ENCODE assay signal across 16 cellular contexts in genomic region chr4:40369437-40370278, GRCh38. TPM values are rescaled to one million over a fixed set of nuclear protein-coding genes. Genes with fewer than 3 reads are reported as not detected.
A peak's percentile ranks its signal among the peaks of the same experiment; 100 is the strongest.
DNase-seq lines count a peak whose midpoint lies in the region; ATAC-seq, FAIRE-seq and TF ChIP-seq lines count a peak whose summit lies in the region.
"Had no signal": no experiment of that assay in that cellular context is flagged by ENCODE, and none has a peak within 500 bp of the region (broad histone marks: within the 10 kb centered on the region; RNA-seq: fewer than 3 reads in every experiment).

No MANE protein-coding gene starts in this region.

- SMC1A ChIA-PET in GM12878 (lab: Charles Lee; ENCODE audit: uncharacterized antibody, unreplicated experiment): interaction anchor here (0.7 to 2.7 kb wide), 8 partner anchors 8 to 350 kb away, joined by 3 to 15 read pairs (median 3); no protein-coding TSS in a partner anchor

- H3K79me2 ChIP-seq in GM12878 (ENCODE audit: control insufficient read depth, insufficient read depth, low read length): no peaks in the 10 kb centered on the region

- no peaks in the 10 kb centered on the region for H3K9me3 Mint-ChIP-seq in activated CD8-positive, alpha-beta T cell treated with anti-CD3 and anti-CD28 coated beads for 36 hours
- H3K9me3 Mint-ChIP-seq in activated CD8-positive, alpha-beta T cell treated with anti-CD3 and anti-CD28 coated beads, Interleukin-2, amount 10 ng/mL, durations not matched to agents 7 days and 5 days (ENCODE audit: insufficient read depth): no peaks in the 10 kb centered on the region
- no peaks in the 10 kb centered on the region for H3K9me3 Mint-ChIP-seq in natural killer cell treated with Interleukin-12 subunit alpha and Interleukin-12 subunit beta and Interleukin-15 and Interleukin-18, amount 100 ng/mL, for 72 hours

- no peak overlapping the region for H3K9ac ChIP-seq in GM12878 (ENCODE audit: control insufficient read depth, insufficient read depth, low read length)

- peak; percentile 20 for ATAC-seq in activated CD8-positive, alpha-beta T cell treated with anti-CD3 and anti-CD28 coated beads for 36 hours
- no peak for ATAC-seq in activated CD8-positive, alpha-beta T cell treated with anti-CD3 and anti-CD28 coated beads, Interleukin-2, amount 10 ng/mL, durations not matched to agents 7 days and 5 days
- ATAC-seq in HG02798 (IDR thresholded peaks at IDR 0.05; ENCODE audit: poor library complexity, unreplicated experiment): peak; percentile 75
- ATAC-seq in GM12878: peak; percentile 29
- ATAC-seq in natural killer cell treated with Interleukin-12 subunit alpha and Interleukin-12 subunit beta and Interleukin-15 and Interleukin-18, amount 100 ng/mL, for 72 hours: no peak
- ATAC-seq: activated CD4-positive, CD25-positive, alpha-beta regulatory T cell treated with anti-CD3 and anti-CD28 coated beads, Interleukin-2, amount 50 U/mL, for 24 hours; PC-3 had no signal

- RAD21 ChIA-PET in GM12878 (lab: Charles Lee; ENCODE audit: unreplicated experiment): interaction anchor here (1.1 to 1.3 kb wide), 5 partner anchors 39 to 349 kb away, joined by 3 to 9 read pairs (median 3); no protein-coding TSS in a partner anchor

- FAIRE-seq in GM12878 (lab: Jason Lieb, UNC) (no peak), H54 (lab: Jason Lieb, UNC) (no peak)
- FAIRE-seq: urothelium cell line had no signal

- H3K36me3 Mint-ChIP-seq in activated CD8-positive, alpha-beta T cell treated with anti-CD3 and anti-CD28 coated beads for 36 hours (ENCODE audit: low read depth): no peaks in the 10 kb centered on the region
- H3K36me3 Mint-ChIP-seq in activated CD8-positive, alpha-beta T cell treated with anti-CD3 and anti-CD28 coated beads, Interleukin-2, amount 10 ng/mL, durations not matched to agents 7 days and 5 days (ENCODE audit: low read depth): no peaks in the 10 kb centered on the region
- no peaks in the 10 kb centered on the region for H3K36me3 Mint-ChIP-seq in natural killer cell treated with Interleukin-12 subunit alpha and Interleukin-12 subunit beta and Interleukin-15 and Interleukin-18, amount 100 ng/mL, for 72 hours

- H3K27me3 ChIP-seq in GM12878 (replicated peaks in 1 of 2; ENCODE audit: control insufficient read depth in 2 of 2, insufficient read depth in 2 of 2, low read length in 1 of 2): no peaks in the 10 kb centered on the region

- BruUV-seq in GM12878 (replicated peaks; lab: Mats Ljungman, UMichigan): no TSS peak

- H3K36me3 ChIP-seq in GM12878 (ENCODE audit: control insufficient read depth in 2 of 2, insufficient read depth in 2 of 2, low read length in 1 of 2): no peaks in the 10 kb centered on the region
- H3K36me3 ChIP-seq: prostate gland had no signal

- H4K20me1 ChIP-seq in GM12878 (ENCODE audit: control insufficient read depth, insufficient read depth): no peaks in the 10 kb centered on the region

- no peaks in the 10 kb centered on the region for H3K9me3 ChIP-seq in GM12878 (replicated peaks; ENCODE audit: control insufficient read depth, insufficient read depth, low read length)
- H3K9me3 ChIP-seq: prostate gland had no signal

- no peaks in the 10 kb centered on the region for H3K4me1 Mint-ChIP-seq in activated CD8-positive, alpha-beta T cell treated with anti-CD3 and anti-CD28 coated beads for 36 hours (ENCODE audit: low read depth)
- H3K4me1 Mint-ChIP-seq in activated CD8-positive, alpha-beta T cell treated with anti-CD3 and anti-CD28 coated beads, Interleukin-2, amount 10 ng/mL, durations not matched to agents 7 days and 5 days (ENCODE audit: low read depth): no peaks in the 10 kb centered on the region
- no peaks in the 10 kb centered on the region for H3K4me1 Mint-ChIP-seq in natural killer cell treated with Interleukin-12 subunit alpha and Interleukin-12 subunit beta and Interleukin-15 and Interleukin-18, amount 100 ng/mL, for 72 hours (ENCODE audit: low read depth in 2 of 2)

- intact Hi-C loops in activated CD8-positive, alpha-beta T cell treated with anti-CD3 and anti-CD28 coated beads for 36 hours (cut with micrococcal nuclease): no loop called here
- intact Hi-C loops in GM12878 (cut with micrococcal nuclease; ENCODE audit: unreplicated experiment): no loop called here

- DNase-seq in activated CD8-positive, alpha-beta T cell treated with anti-CD3 and anti-CD28 coated beads for 36 hours: no peak
- DNase-seq in activated CD8-positive, alpha-beta T cell treated with anti-CD3 and anti-CD28 coated beads, Interleukin-2, amount 10 ng/mL, durations not matched to agents 7 days and 5 days: no peak
- DNase-seq in GM12878 (ENCODE audit: low read depth, low spot score) (no peak), renal cortical epithelial cell (ENCODE audit: low read depth) (peak; percentile 15), H54 (ENCODE audit: insufficient read length, low spot score) (no peak), GF-D8 (lab: John Stamatoyannopoulos, UW) (no peak)
- DNase-seq in natural killer cell treated with Interleukin-12 subunit alpha and Interleukin-12 subunit beta and Interleukin-15 and Interleukin-18, amount 100 ng/mL, for 72 hours (ENCODE audit: low spot score): no peak
- DNase-seq: activated T-cell treated with anti-CD3 and anti-CD28 coated beads, Interleukin-2, amount 50 U/mL, for 48 hours; aorta; NCI-H2171 treated with DMSO at 0.1 percent for 48 hours; PC-3 had no signal

- CTCF ChIA-PET in activated CD8-positive, alpha-beta T cell treated with anti-CD3 and anti-CD28 coated beads for 36 hours (lab: Charles Lee): no interaction called here
- CTCF ChIA-PET in activated CD8-positive, alpha-beta T cell treated with anti-CD3 and anti-CD28 coated beads, Interleukin-2, amount 10 ng/mL, durations not matched to agents 7 days and 5 days (lab: Charles Lee): no interaction called here
- CTCF ChIA-PET in GM12878 (lab: Yijun Ruan, JAX): interaction anchor here (0.9 to 1.2 kb wide), 4 partner anchors 9 to 351 kb away, joined by 3 to 13 read pairs (median 4); no protein-coding TSS in a partner anchor

- in situ Hi-C loops in GM12878 (cut with MboI): no loop called here

- no peaks in the 10 kb centered on the region for H3K27me3 Mint-ChIP-seq in activated CD8-positive, alpha-beta T cell treated with anti-CD3 and anti-CD28 coated beads for 36 hours
- H3K27me3 Mint-ChIP-seq in activated CD8-positive, alpha-beta T cell treated with anti-CD3 and anti-CD28 coated beads, Interleukin-2, amount 10 ng/mL, durations not matched to agents 7 days and 5 days (ENCODE audit: low read depth): no peaks in the 10 kb centered on the region
- peaks cover 2 to 6% of the 10 kb centered on the region in 2 donors for H3K27me3 Mint-ChIP-seq in natural killer cell treated with Interleukin-12 subunit alpha and Interleukin-12 subunit beta and Interleukin-15 and Interleukin-18, amount 100 ng/mL, for 72 hours

- no peak for TF ChIP-seq CTCF in activated CD8-positive, alpha-beta T cell treated with anti-CD3 and anti-CD28 coated beads for 36 hours (IDR thresholded peaks at IDR 0.05)
- TF ChIP-seq CTCF in GM12878 (IDR thresholded peaks at IDR 0.05 in 2 of 3, conservative IDR thresholded peaks at IDR 0.05 in 1 of 3; ENCODE audit: control insufficient read depth in 2 of 3, extremely low read depth in 1 of 3, insufficient read depth in 1 of 3, low read depth in 3 of 3, low read length in 3 of 3): peak in 1 of 3 experiments; percentile 28; a peak in 2 of 6 replicates

- no peak overlapping the region for H3K4me2 ChIP-seq in GM12878 (ENCODE audit: control insufficient read depth, insufficient read depth)

- H3K4me3 Mint-ChIP-seq in activated CD8-positive, alpha-beta T cell treated with anti-CD3 and anti-CD28 coated beads for 36 hours: no peak overlapping the region
- H3K4me3 Mint-ChIP-seq in activated CD8-positive, alpha-beta T cell treated with anti-CD3 and anti-CD28 coated beads, Interleukin-2, amount 10 ng/mL, durations not matched to agents 7 days and 5 days: no peak overlapping the region
- no peak overlapping the region for H3K4me3 Mint-ChIP-seq in natural killer cell treated with Interleukin-12 subunit alpha and Interleukin-12 subunit beta and Interleukin-15 and Interleukin-18, amount 100 ng/mL, for 72 hours

- H3K27ac Mint-ChIP-seq in activated CD8-positive, alpha-beta T cell treated with anti-CD3 and anti-CD28 coated beads for 36 hours: no peak overlapping the region
- no peak overlapping the region for H3K27ac Mint-ChIP-seq in activated CD8-positive, alpha-beta T cell treated with anti-CD3 and anti-CD28 coated beads, Interleukin-2, amount 10 ng/mL, durations not matched to agents 7 days and 5 days
- no peak overlapping the region for H3K27ac Mint-ChIP-seq in natural killer cell treated with Interleukin-12 subunit alpha and Interleukin-12 subunit beta and Interleukin-15 and Interleukin-18, amount 100 ng/mL, for 72 hours

- no peak for TF ChIP-seq POLR2A in GM12878 (IDR thresholded peaks at IDR 0.05; ENCODE audit: low read depth, low read length)
- no peak for TF ChIP-seq POLR2A in H54 (IDR thresholded peaks at IDR 0.05; ENCODE audit: low read depth, low read length)

- no peak overlapping the region for H3K4me3 ChIP-seq in GM12878
- H3K4me3 ChIP-seq: prostate gland had no signal

- H3K27ac ChIP-seq in GM12878 (ENCODE audit: control insufficient read depth, insufficient read depth): no peak overlapping the region
- H3K27ac ChIP-seq: prostate gland had no signal

- POLR2A ChIA-PET in activated CD8-positive, alpha-beta T cell treated with anti-CD3 and anti-CD28 coated beads for 36 hours (lab: Charles Lee): no interaction called here
- POLR2A ChIA-PET in activated CD8-positive, alpha-beta T cell treated with anti-CD3 and anti-CD28 coated beads, Interleukin-2, amount 10 ng/mL, durations not matched to agents 7 days and 5 days (lab: Charles Lee): no interaction called here
- POLR2A ChIA-PET in GM12878 (lab: Charles Lee): interaction anchor here (0.7 kb wide), 1 partner anchor 17 kb away, joined by 3 read pairs; no protein-coding TSS in a partner anchor

- no peak overlapping the region for H2AFZ ChIP-seq in GM12878 (ENCODE audit: control insufficient read depth, low read depth, low read length)

- TF ChIP-seq EP300 in GM12878 (IDR thresholded peaks at IDR 0.05; ENCODE audit: borderline replicate concordance in 1 of 2, control insufficient read depth in 1 of 2, low read depth in 2 of 2, low read length in 2 of 2): no peak

- WGBS in GM12878 (ENCODE audit: insufficient coverage, insufficient replicate concordance, low lambda C conversion rate, missing lambda C conversion rate): 47% methylated on average over 3 of the region's 3 CpGs

- peak; percentile 5; the same call in 1 of the 2 replicates for TF ChIP-seq RAD21 in GM12878 (IDR thresholded peaks at IDR 0.05; ENCODE audit: insufficient read depth, low read depth, low read length)

- no peaks in the 10 kb centered on the region for H3K4me1 ChIP-seq in GM12878 (ENCODE audit: control insufficient read depth, insufficient read depth, low read length)
- H3K4me1 ChIP-seq: prostate gland had no signal

RNA-seq across cellular contexts. Expression of gene CHRNA9, which starts 34.5 kb away (rescaled TPM):
- under 1 TPM; 0.11 to 0.38 TPM for total RNA-seq in activated CD8-positive, alpha-beta T cell treated with anti-CD3 and anti-CD28 coated beads for 36 hours
- total RNA-seq in activated CD8-positive, alpha-beta T cell treated with anti-CD3 and anti-CD28 coated beads, Interleukin-2, amount 10 ng/mL, durations not matched to agents 7 days and 5 days: under 1 TPM; 0.26 to 0.82 TPM
- 1.5 TPM in 1 of 2 replicates, not detected in the other for total RNA-seq in GM12878 (2013; cell fraction: nucleolus; rRNA removed)
- total RNA-seq in GM12878 (2014; rRNA removed) (0.05 TPM in 1 of 2 replicates, not detected in the other), GM12878 (2014; rRNA removed; fragmentation: Illumina TruSeq; extraction: Trizol) (not detected in 2 replicates), GM12878 (2021) (not detected in 2 replicates), renal cortical epithelial cell (not detected in 2 replicates)
- polyA plus RNA-seq in GM12878 (2011; ENCODE audit: low read depth): not detected
- polyA plus RNA-seq in GM12878 (2011; rRNA removed) (0.08 and 0.55 TPM in 2 replicates), GM12878 (2014; fragmentation: Illumina TruSeq; extraction: Trizol) (not detected in 2 replicates), GM12878 (2014; fragmentation: Nextera tagmentation; extraction: Ambion mirVana) (not detected), GM12878 (2014; rRNA removed) (0.05 TPM in 1 of 2 replicates, not detected in the other), GM12878 (2016; fragmentation: Nextera tagmentation; extraction: Ambion mirVana) (under 1 TPM in 1 of 2 experiments, not detected in 1; 0.09 TPM)
- polyA plus RNA-seq in GM12878 (2011; cell fraction: cytosol; rRNA removed): 0.04 and 0.15 TPM in 2 replicates
- 0.18 TPM in 1 of 2 replicates, not detected in the other for polyA plus RNA-seq in GM12878 (2011; cell fraction: nucleus; rRNA removed)
- polyA plus RNA-seq in GM12878 (2012): not detected in 2 replicates
- polyA minus RNA-seq in GM12878 (2011; rRNA and poly(A)+ RNA removed): not detected in 2 replicates
- not detected in 2 replicates for polyA minus RNA-seq in GM12878 (2011; cell fraction: cytosol; rRNA and poly(A)+ RNA removed)
- polyA minus RNA-seq in GM12878 (2011; cell fraction: nucleus; rRNA and poly(A)+ RNA removed): 0.29 TPM in 1 of 2 replicates, not detected in the other
- not detected for total RNA-seq in natural killer cell treated with Interleukin-12 subunit alpha and Interleukin-12 subunit beta and Interleukin-15 and Interleukin-18, amount 100 ng/mL, for 72 hours
- total RNA-seq: aorta, fibroblast of villous mesenchyme, PC-3, prostate gland had no signal
- polyA plus RNA-seq: aorta had no signal

Comparison
In these comparisons a context has a peak if more than half of its experiments do, and no peak if none do; other contexts are left out.
1. ATAC-seq: peak in activated CD8-positive, alpha-beta T cell treated with anti-CD3 and anti-CD28 coated beads for 36 hours (single experiment), HG02798 (single experiment) and GM12878 (single experiment); none in activated CD8-positive, alpha-beta T cell treated with anti-CD3 and anti-CD28 coated beads, Interleukin-2, amount 10 ng/mL, durations not matched to agents 7 days and 5 days (single experiment) and natural killer cell treated with Interleukin-12 subunit alpha and Interleukin-12 subunit beta and Interleukin-15 and Interleukin-18, amount 100 ng/mL, for 72 hours (0 of 2).